Comparison of ENCODE assay signal across 16 cellular contexts in the genomic region with DNA sequence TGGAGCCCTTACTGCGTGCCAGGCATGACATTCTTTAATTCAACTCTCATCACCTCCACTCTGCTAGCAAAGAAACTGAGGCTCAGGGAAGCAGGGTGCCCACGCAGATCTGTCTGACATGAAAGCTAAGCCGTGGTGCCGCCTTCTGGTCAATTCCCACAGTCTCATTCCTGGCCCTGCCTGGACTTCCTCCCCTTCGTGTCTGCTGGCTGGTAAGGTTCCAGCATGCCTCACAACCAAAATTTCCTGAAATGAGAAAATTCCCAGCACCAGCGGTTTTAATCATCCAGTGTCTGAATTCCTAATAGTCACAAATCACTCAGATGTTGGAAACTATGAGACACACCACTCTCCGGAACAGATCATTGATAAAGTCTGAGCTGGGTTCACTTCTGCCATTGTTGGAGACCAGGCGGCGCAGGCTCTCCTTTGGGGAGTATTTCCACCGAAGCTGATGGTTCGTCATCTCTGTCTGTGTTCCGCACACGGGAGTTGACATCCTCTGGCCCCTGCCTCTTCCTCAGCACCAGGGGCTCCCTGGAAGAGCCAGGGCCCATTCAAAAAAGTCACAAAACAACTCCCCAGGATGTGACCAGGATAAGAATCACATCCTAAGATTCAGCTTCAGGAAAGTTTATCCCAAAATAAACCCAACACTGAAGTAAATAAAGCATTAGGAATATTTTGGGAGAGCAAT.
DNase-seq lines count a peak whose midpoint lies in the region; ATAC-seq and TF ChIP-seq lines count a peak whose summit lies in the region.
"Had no signal": no experiment of that assay in that cellular context is flagged by ENCODE, and none has a peak within 500 bp of the region (broad histone marks: within the 10 kb centered on the region; RNA-seq: fewer than 3 reads in every experiment).

No MANE protein-coding gene starts in this region.

- H2BK120ac ChIP-seq in mesenchymal stem cell (ENCODE audit: low read depth, low read length) = no peak overlapping the region

- H3K4me1 ChIP-seq in right atrium auricular region (peaks cover 0 to 8% of the 10 kb centered on the region in 2 donors), hepatocyte (ENCODE audit: insufficient read depth) (peaks cover 21% of the 10 kb centered on the region), mesenchymal stem cell (ENCODE audit: control insufficient read depth, insufficient read depth, low read depth, low read length) (no peaks in the 10 kb centered on the region)

- H3K4me2 ChIP-seq in hepatocyte = no peak overlapping the region
- no peak overlapping the region for H3K4me2 ChIP-seq in mesenchymal stem cell (ENCODE audit: low read length, poor library complexity, severe bottlenecking)

- no peak overlapping the region for H2BK5ac ChIP-seq in mesenchymal stem cell (ENCODE audit: low read depth, low read length, poor library complexity, severe bottlenecking)

- H2BK12ac ChIP-seq in mesenchymal stem cell (ENCODE audit: low read length in 2 of 2) = no peak overlapping the region

- DNase-seq in AG10803 (ENCODE audit: low read depth) = peak; percentile 89
- peak; percentile 91 for DNase-seq in dermis blood vessel endothelial cell
- peak; percentile 77 for DNase-seq in right atrium auricular region (ENCODE audit: low spot score)
- peak; percentile 30 for DNase-seq in pons (ENCODE audit: low spot score)
- no peak for DNase-seq in hepatocyte (ENCODE audit: low spot score)
- DNase-seq in mesenchymal stem cell = no peak
- no peak for DNase-seq in T-helper 2 cell treated with Interferon-gamma antibody and Interleukin-4, amounts not matched to agents 5 μg/mL and 100 μg/mL, for 36 hours (ENCODE audit: low spot score)
- DNase-seq: ACHN; activated CD4-positive, alpha-beta T cell treated with anti-CD3 and anti-CD28 coated beads, Interleukin-2, amount 10 ng/mL, durations not matched to agents 24 days and 14 days; DMS 273 treated with DMSO at 0.1 percent for 48 hours; foreskin fibroblast; NCI-H187; NCI-H526 treated with DMSO at 0.1 percent for 48 hours had no signal

- ATAC-seq in GM19351 (IDR thresholded peaks at IDR 0.05; ENCODE audit: unreplicated experiment) = no peak

- H4K8ac ChIP-seq in mesenchymal stem cell (ENCODE audit: low read length) = no peak overlapping the region

- H4K91ac ChIP-seq in mesenchymal stem cell (ENCODE audit: low read length) = no peak overlapping the region

- H3K23ac ChIP-seq in mesenchymal stem cell (ENCODE audit: low read length in 2 of 2) = no peak overlapping the region

- H3K36me3 Mint-ChIP-seq in T-helper 2 cell treated with Interferon-gamma antibody and Interleukin-4, amounts not matched to agents 5 μg/mL and 100 μg/mL, for 36 hours (ENCODE audit: low read depth) = no peaks in the 10 kb centered on the region

- H3K14ac ChIP-seq in mesenchymal stem cell (ENCODE audit: low read length in 2 of 2) = no peak overlapping the region

- H2AFZ ChIP-seq in hepatocyte (no peak overlapping the region), mesenchymal stem cell (ENCODE audit: low read depth, low read length) (no peak overlapping the region)

- no peak overlapping the region for H3K4ac ChIP-seq in mesenchymal stem cell (ENCODE audit: low read depth in 1 of 2, low read length in 2 of 2)

- H2AK5ac ChIP-seq in mesenchymal stem cell (ENCODE audit: low read length, severe bottlenecking) = no peak overlapping the region

- H3K36me3 ChIP-seq in right atrium auricular region (no peaks in the 10 kb centered on the region), hepatocyte (replicated peaks; ENCODE audit: insufficient read depth, low read depth) (no peaks in the 10 kb centered on the region), mesenchymal stem cell (ENCODE audit: control insufficient read depth in 1 of 2, insufficient read depth in 2 of 2, low read depth in 1 of 2, low read length in 2 of 2) (no peaks in the 10 kb centered on the region)

- H3K4me3 Mint-ChIP-seq in T-helper 2 cell treated with Interferon-gamma antibody and Interleukin-4, amounts not matched to agents 5 μg/mL and 100 μg/mL, for 36 hours = no peak overlapping the region
- H3K4me3 Mint-ChIP-seq: activated CD4-positive, alpha-beta T cell treated with anti-CD3 and anti-CD28 coated beads, Interleukin-2, amount 10 ng/mL, durations not matched to agents 24 days and 14 days had no signal

- no peaks in the 10 kb centered on the region for H3K79me2 ChIP-seq in hepatocyte

- no peaks in the 10 kb centered on the region for H3K4me1 Mint-ChIP-seq in T-helper 2 cell treated with Interferon-gamma antibody and Interleukin-4, amounts not matched to agents 5 μg/mL and 100 μg/mL, for 36 hours (ENCODE audit: low read depth)
- H3K4me1 Mint-ChIP-seq: activated CD4-positive, alpha-beta T cell treated with anti-CD3 and anti-CD28 coated beads, Interleukin-2, amount 10 ng/mL, durations not matched to agents 24 days and 14 days had no signal

- H3K79me1 ChIP-seq in mesenchymal stem cell (replicated peaks; ENCODE audit: low read length, poor library complexity, severe bottlenecking) = no peaks in the 10 kb centered on the region

- H3K4me3 ChIP-seq in AG10803 (ENCODE audit: low read length) (no peak overlapping the region), right atrium auricular region (no peak overlapping the region), hepatocyte (no peak overlapping the region), mesenchymal stem cell (ENCODE audit: insufficient read depth in 1 of 2, low read depth in 1 of 2, low read length in 2 of 2) (no peak overlapping the region)
- H3K4me3 ChIP-seq: dorsolateral prefrontal cortex had no signal

- 88% methylated on average over 13 of the region's 13 CpGs for WGBS in hepatocyte (ENCODE audit: low lambda C conversion rate, missing lambda C conversion rate)
- 91% methylated on average over 13 of the region's 13 CpGs for WGBS in mesenchymal stem cell

- H3K27me3 ChIP-seq in right atrium auricular region (no peaks in the 10 kb centered on the region), hepatocyte (no peaks in the 10 kb centered on the region), mesenchymal stem cell (ENCODE audit: control insufficient read depth in 1 of 2, insufficient read depth in 1 of 2, low read length in 2 of 2) (peaks cover 0 to 8% of the 10 kb centered on the region in 2 experiments)
- H3K27me3 ChIP-seq: dorsolateral prefrontal cortex had no signal

- H3K9ac ChIP-seq in mesenchymal stem cell (ENCODE audit: low read length) = no peak overlapping the region

- no peaks in the 10 kb centered on the region for H3K9me2 ChIP-seq in hepatocyte (replicated peaks; ENCODE audit: insufficient read depth)

- no peaks in the 10 kb centered on the region for H3K27me3 Mint-ChIP-seq in T-helper 2 cell treated with Interferon-gamma antibody and Interleukin-4, amounts not matched to agents 5 μg/mL and 100 μg/mL, for 36 hours (ENCODE audit: low read depth)
- H3K27me3 Mint-ChIP-seq: activated CD4-positive, alpha-beta T cell treated with anti-CD3 and anti-CD28 coated beads, Interleukin-2, amount 10 ng/mL, durations not matched to agents 24 days and 14 days had no signal

- H3K18ac ChIP-seq in mesenchymal stem cell (ENCODE audit: low read depth in 1 of 2, low read length in 2 of 2) = no peak overlapping the region

- TF ChIP-seq CTCF in AG10803 (conservative IDR thresholded peaks at IDR 0.05; ENCODE audit: low read length) = peak; percentile 56
- peak in 1 of 2 donors; percentile 53 for TF ChIP-seq CTCF in right atrium auricular region (IDR thresholded peaks at IDR 0.05)
- no peak for TF ChIP-seq CTCF in hepatocyte (IDR thresholded peaks at IDR 0.05; ENCODE audit: poor library complexity)

- no peaks in the 10 kb centered on the region for H4K20me1 ChIP-seq in hepatocyte (ENCODE audit: insufficient read depth, poor library complexity, severe bottlenecking)

- H3K9me3 Mint-ChIP-seq in T-helper 2 cell treated with Interferon-gamma antibody and Interleukin-4, amounts not matched to agents 5 μg/mL and 100 μg/mL, for 36 hours = no peaks in the 10 kb centered on the region
- H3K9me3 Mint-ChIP-seq: activated CD4-positive, alpha-beta T cell treated with anti-CD3 and anti-CD28 coated beads, Interleukin-2, amount 10 ng/mL, durations not matched to agents 24 days and 14 days had no signal

- H3K9me3 ChIP-seq in right atrium auricular region = no peaks in the 10 kb centered on the region
- H3K9me3 ChIP-seq in hepatocyte (ENCODE audit: low read depth) = no peaks in the 10 kb centered on the region
- no peaks in the 10 kb centered on the region for H3K9me3 ChIP-seq in mesenchymal stem cell (ENCODE audit: control insufficient read depth, low read length)

- H3K27ac ChIP-seq in right atrium auricular region (peak overlapping the region; percentile 46 to 63), hepatocyte (no peak overlapping the region), mesenchymal stem cell (ENCODE audit: low read length, poor library complexity, severe bottlenecking) (no peak overlapping the region)
- H3K27ac ChIP-seq: RWPE1 had no signal

- H3K27ac Mint-ChIP-seq in T-helper 2 cell treated with Interferon-gamma antibody and Interleukin-4, amounts not matched to agents 5 μg/mL and 100 μg/mL, for 36 hours = no peak overlapping the region
- H3K27ac Mint-ChIP-seq: activated CD4-positive, alpha-beta T cell treated with anti-CD3 and anti-CD28 coated beads, Interleukin-2, amount 10 ng/mL, durations not matched to agents 24 days and 14 days had no signal

- H2BK15ac ChIP-seq in mesenchymal stem cell (ENCODE audit: low read depth, poor library complexity, severe bottlenecking) = no peak overlapping the region

Comparison
In these comparisons a context has a peak if more than half of its experiments do, and no peak if none do; other contexts are left out.
1. DNase-seq: peak in AG10803 (single experiment), dermis blood vessel endothelial cell (single experiment), right atrium auricular region (single experiment) and pons (single experiment); none in hepatocyte (single experiment), mesenchymal stem cell (single experiment) and T-helper 2 cell treated with Interferon-gamma antibody and Interleukin-4, amounts not matched to agents 5 μg/mL and 100 μg/mL, for 36 hours (single experiment).
2. H3K27ac ChIP-seq: peak in right atrium auricular region (2 of 2); none in hepatocyte (single experiment) and mesenchymal stem cell (single experiment).